14 cellular contexts compared by ENCODE assay signal in genomic region chr17:81093576-81094223, GRCh38. TPM values are rescaled to one million over a fixed set of nuclear protein-coding genes. Genes with fewer than 3 reads are reported as not detected.
DNase-seq lines count a peak whose midpoint lies in the region; ATAC-seq and TF ChIP-seq lines count a peak whose summit lies in the region.
"Had no signal": no experiment of that assay in that cellular context is flagged by ENCODE, and none has a peak within 500 bp of the region (broad histone marks: within the 10 kb centered on the region; RNA-seq: fewer than 3 reads in every experiment).

No MANE protein-coding gene starts in this region.

- H3K9me3 ChIP-seq in HCT116 (ENCODE audit: control insufficient read depth in 1 of 2, insufficient read depth in 1 of 2, low read depth in 1 of 2, low read length in 2 of 2), result no peaks in the 10 kb centered on the region
- H3K9me3 ChIP-seq in SK-N-MC (ENCODE audit: low read depth, low read length), result no peaks in the 10 kb centered on the region
- no peaks in the 10 kb centered on the region for H3K9me3 ChIP-seq in fibroblast of lung (ENCODE audit: control insufficient read depth, insufficient read depth, low read depth, low read length)
- no peaks in the 10 kb centered on the region for H3K9me3 ChIP-seq in stomach
- no peaks in the 10 kb centered on the region for H3K9me3 ChIP-seq in CD8-positive, alpha-beta T cell (ENCODE audit: low read length)
- H3K9me3 ChIP-seq: lower lobe of right lung had no signal

- DNase-seq in HCT116 (ENCODE audit: low read depth, low spot score) (no peak), SK-N-MC (ENCODE audit: low read depth, low spot score) (no peak), fibroblast of lung (ENCODE audit: low read depth in 2 of 2) (no peak), stomach (no peak), ureter (ENCODE audit: low spot score) (no peak)
- no peak for DNase-seq in activated CD4-positive, alpha-beta T cell treated with anti-CD3 and anti-CD28 coated beads, Interleukin-2, amount 10 ng/mL, durations not matched to agents 24 days and 14 days
- DNase-seq in CD8-positive, alpha-beta T cell, result no peak
- DNase-seq: activated CD4-positive, alpha-beta T cell treated with anti-CD3 and anti-CD28 coated beads for 36 hours; activated T-cell treated with anti-CD3 and anti-CD28 coated beads, Interleukin-2, amount 50 U/mL, for 48 hours; lower lobe of right lung; NCI-H510A; occipital lobe had no signal

- H3K4me1 Mint-ChIP-seq in activated CD4-positive, alpha-beta T cell treated with anti-CD3 and anti-CD28 coated beads, Interleukin-2, amount 10 ng/mL, durations not matched to agents 24 days and 14 days, result peaks cover 20% of the 10 kb centered on the region
- H3K4me1 Mint-ChIP-seq in CD8-positive, alpha-beta T cell (ENCODE audit: low read depth), result peaks cover 48% of the 10 kb centered on the region

- CTCF ChIA-PET in HCT116 (lab: Charles Lee), result interaction anchor here (1.2 to 1.6 kb wide), 2 partner anchors 8 to 109 kb away, joined by 3 to 7 read pairs; no protein-coding TSS in a partner anchor
- CTCF ChIA-PET in CD8-positive, alpha-beta T cell (lab: Charles Lee), result interaction anchor here (1.5 to 2.7 kb wide), 3 partner anchors 8 to 105 kb away, joined by 3 to 11 read pairs (median 10); no protein-coding TSS in a partner anchor

- H3K9ac ChIP-seq in HCT116 (ENCODE audit: low read length), result peak overlapping the region; percentile 72
- no peak overlapping the region for H3K9ac ChIP-seq in SK-N-MC (ENCODE audit: insufficient read length)
- no peak overlapping the region for H3K9ac ChIP-seq in fibroblast of lung (ENCODE audit: insufficient read depth, low read length)

- WGBS in stomach, 5 donors, result 86 to 89% (median 87%) methylated on average over 12 to 21 of the region's 21 CpGs

- H3K4me3 ChIP-seq in HCT116 (replicated peaks in 1 of 2; ENCODE audit: low read depth in 1 of 2, low read length in 2 of 2) (no peak overlapping the region), SK-N-MC (no peak overlapping the region), fibroblast of lung (replicated peaks in 1 of 4; ENCODE audit: control extremely low read depth in 1 of 4, insufficient read depth in 1 of 4, low read depth in 3 of 4, low read length in 4 of 4) (no peak overlapping the region), stomach (no peak overlapping the region)
- no peak overlapping the region for H3K4me3 ChIP-seq in CD8-positive, alpha-beta T cell (ENCODE audit: low read depth, low read length)
- H3K4me3 ChIP-seq: hepatocyte, lower lobe of right lung had no signal

- RAD21 ChIA-PET in HCT116 (lab: Charles Lee; ENCODE audit: low non-redundant PET in 1 of 2, low total read pairs in 2 of 2, uncharacterized antibody in 2 of 2, unreplicated experiment in 2 of 2), result no interaction called here

- BruUV-seq in HCT116 (replicated peaks; lab: Mats Ljungman, UMichigan), result no TSS peak

- H3K4me1 ChIP-seq in HCT116 (ENCODE audit: control insufficient read depth in 1 of 2, insufficient read depth in 2 of 2, low read length in 2 of 2), result peaks cover 77 to 97% of the 10 kb centered on the region in 2 experiments
- peaks cover 34% of the 10 kb centered on the region for H3K4me1 ChIP-seq in fibroblast of lung (ENCODE audit: control insufficient read depth, extremely low read depth, insufficient read depth, low read length)
- H3K4me1 ChIP-seq in stomach, result peaks cover 52 to 92% (median 76%) of the 10 kb centered on the region in 4 donors
- peaks cover 53% of the 10 kb centered on the region for H3K4me1 ChIP-seq in CD8-positive, alpha-beta T cell (ENCODE audit: insufficient read depth, low read length)

- TF ChIP-seq EP300 in stomach (IDR thresholded peaks at IDR 0.05), result no peak

- H3K27me3 Mint-ChIP-seq in activated CD4-positive, alpha-beta T cell treated with anti-CD3 and anti-CD28 coated beads, Interleukin-2, amount 10 ng/mL, durations not matched to agents 24 days and 14 days, result peaks cover 1% of the 10 kb centered on the region
- no peaks in the 10 kb centered on the region for H3K27me3 Mint-ChIP-seq in CD8-positive, alpha-beta T cell (ENCODE audit: low read depth)
- H3K27me3 Mint-ChIP-seq: activated CD4-positive, alpha-beta T cell treated with anti-CD3 and anti-CD28 coated beads for 36 hours had no signal

- H3K9me2 ChIP-seq in HCT116 (ENCODE audit: insufficient read depth), result no peaks in the 10 kb centered on the region

- no peak for TF ChIP-seq POLR2A in HCT116 (IDR thresholded peaks at IDR 0.05; ENCODE audit: borderline replicate concordance, extremely low read depth, insufficient read depth, insufficient read length)
- TF ChIP-seq POLR2A in stomach (IDR thresholded peaks at IDR 0.05), result no peak

- no peak overlapping the region for H3K4me3 Mint-ChIP-seq in activated CD4-positive, alpha-beta T cell treated with anti-CD3 and anti-CD28 coated beads, Interleukin-2, amount 10 ng/mL, durations not matched to agents 24 days and 14 days
- no peak overlapping the region for H3K4me3 Mint-ChIP-seq in CD8-positive, alpha-beta T cell

- TF ChIP-seq CTCF in HCT116 (IDR thresholded peaks at IDR 0.05 in 2 of 3, conservative IDR thresholded peaks at IDR 0.05 in 1 of 3; ENCODE audit: borderline replicate concordance in 1 of 3, insufficient read depth in 1 of 3, low read depth in 2 of 3, low read length in 2 of 3), result no peak
- no peak for TF ChIP-seq CTCF in fibroblast of lung (conservative IDR thresholded peaks at IDR 0.05 in 1 of 2, IDR thresholded peaks at IDR 0.05 in 1 of 2; ENCODE audit: low read depth in 1 of 2, low read length in 2 of 2)
- TF ChIP-seq CTCF in stomach (IDR thresholded peaks at IDR 0.05), result no peak
- TF ChIP-seq CTCF in CD8-positive, alpha-beta T cell (IDR thresholded peaks at IDR 0.05), result no peak

- no peak for ATAC-seq in HCT116
- no peak for ATAC-seq in CD8-positive, alpha-beta T cell
- no peak for ATAC-seq in GM21576 (IDR thresholded peaks at IDR 0.05; ENCODE audit: unreplicated experiment)
- ATAC-seq: lower lobe of right lung had no signal

- no peak overlapping the region for H3K27ac Mint-ChIP-seq in activated CD4-positive, alpha-beta T cell treated with anti-CD3 and anti-CD28 coated beads, Interleukin-2, amount 10 ng/mL, durations not matched to agents 24 days and 14 days
- H3K27ac Mint-ChIP-seq in CD8-positive, alpha-beta T cell, result no peak overlapping the region

- H3K36me3 ChIP-seq in HCT116 (ENCODE audit: control insufficient read depth in 1 of 2, insufficient read depth in 2 of 2, low read length in 2 of 2), result peaks cover 0 to 15% of the 10 kb centered on the region in 2 experiments; a peak in 1 of 4 replicates
- no peaks in the 10 kb centered on the region for H3K36me3 ChIP-seq in SK-N-MC (ENCODE audit: insufficient read depth, low read length)
- H3K36me3 ChIP-seq in fibroblast of lung (ENCODE audit: control insufficient read depth, insufficient read depth, low read length), result no peaks in the 10 kb centered on the region
- H3K36me3 ChIP-seq in stomach, result peaks cover 5 to 20% (median 8%) of the 10 kb centered on the region in 4 donors
- H3K36me3 ChIP-seq in CD8-positive, alpha-beta T cell (ENCODE audit: insufficient read depth, low read length), result no peaks in the 10 kb centered on the region

- H3K4me2 ChIP-seq in HCT116 (ENCODE audit: low read length), result peak overlapping the region; percentile 94
- H3K4me2 ChIP-seq in fibroblast of lung (ENCODE audit: extremely low read depth, insufficient read depth, low read length), result no peak overlapping the region

- no peaks in the 10 kb centered on the region for H3K27me3 ChIP-seq in HCT116 (ENCODE audit: insufficient read depth, low read length)
- H3K27me3 ChIP-seq in fibroblast of lung (ENCODE audit: control insufficient read depth, insufficient read depth, low read length), result no peaks in the 10 kb centered on the region
- H3K27me3 ChIP-seq in stomach, result no peaks in the 10 kb centered on the region
- no peaks in the 10 kb centered on the region for H3K27me3 ChIP-seq in CD8-positive, alpha-beta T cell (ENCODE audit: insufficient read depth, low read length)
- H3K27me3 ChIP-seq: hepatocyte had no signal

- H3K36me3 Mint-ChIP-seq in activated CD4-positive, alpha-beta T cell treated with anti-CD3 and anti-CD28 coated beads, Interleukin-2, amount 10 ng/mL, durations not matched to agents 24 days and 14 days (ENCODE audit: low read depth), result no peaks in the 10 kb centered on the region
- H3K36me3 Mint-ChIP-seq in CD8-positive, alpha-beta T cell, result no peaks in the 10 kb centered on the region

- H3K79me2 ChIP-seq in HCT116 (ENCODE audit: insufficient read depth, low read length), result peaks cover 20% of the 10 kb centered on the region; the same call in 1 of the 2 replicates
- no peaks in the 10 kb centered on the region for H3K79me2 ChIP-seq in fibroblast of lung (ENCODE audit: control insufficient read depth, insufficient read depth, low read length)
- H3K79me2 ChIP-seq: hepatocyte had no signal

- H3K27ac ChIP-seq in HCT116 (ENCODE audit: low read depth, low read length) (peak overlapping the region; percentile 95), SK-N-MC (peak overlapping the region; percentile 82; the same call in 1 of the 2 replicates), fibroblast of lung (ENCODE audit: insufficient read depth, low read length) (peak overlapping the region; percentile 93), stomach (peak overlapping the region in 4 of 5 donors; percentile 68 to 80 (median 78))
- H3K27ac ChIP-seq in CD8-positive, alpha-beta T cell (ENCODE audit: low read depth, low read length), result no peak overlapping the region

- no peaks in the 10 kb centered on the region for H3K9me3 Mint-ChIP-seq in activated CD4-positive, alpha-beta T cell treated with anti-CD3 and anti-CD28 coated beads, Interleukin-2, amount 10 ng/mL, durations not matched to agents 24 days and 14 days
- no peaks in the 10 kb centered on the region for H3K9me3 Mint-ChIP-seq in CD8-positive, alpha-beta T cell

- intact Hi-C loops in HCT116 (cut with micrococcal nuclease) (loop anchor here (2.0 kb wide), 1 partner anchor 43 kb away; no protein-coding TSS in a partner anchor), stomach (cut with DNase I; ENCODE audit: low total_unique reads) (no loop called here)
- intact Hi-C loops in activated CD4-positive, alpha-beta T cell treated with anti-CD3 and anti-CD28 coated beads, Interleukin-2, amount 10 ng/mL, durations not matched to agents 24 days and 14 days (cut with micrococcal nuclease), result no loop called here
- intact Hi-C loops in CD8-positive, alpha-beta T cell (cut with DNase I, micrococcal nuclease), result loop anchor here in 1 of 2 experiments (1.0 to 2.0 kb wide), 2 partner anchors 25 to 202 kb away; no protein-coding TSS in a partner anchor

- no peak overlapping the region for H2AFZ ChIP-seq in HCT116 (ENCODE audit: low read depth, low read length, poor library complexity, severe bottlenecking)
- H2AFZ ChIP-seq in fibroblast of lung (ENCODE audit: low read length), result no peak overlapping the region
- H2AFZ ChIP-seq: hepatocyte had no signal

- H4K20me1 ChIP-seq in HCT116 (ENCODE audit: insufficient read depth) (no peaks in the 10 kb centered on the region), fibroblast of lung (ENCODE audit: control insufficient read depth, extremely low read depth, insufficient read depth, low read length) (no peaks in the 10 kb centered on the region)

- no peak for TF ChIP-seq RAD21 in HCT116 (IDR thresholded peaks at IDR 0.05; ENCODE audit: low read depth)

- POLR2A ChIA-PET in HCT116 (lab: Charles Lee), result interaction anchor here (1.7 kb wide), 1 partner anchor 50 kb away, joined by 9 read pairs; no protein-coding TSS in a partner anchor
- POLR2A ChIA-PET in CD8-positive, alpha-beta T cell (lab: Charles Lee), result no interaction called here

RNA-seq across cellular contexts. Expression of gene BAIAP2, which starts 58.7 kb away (rescaled TPM):
- 105 TPM for total RNA-seq in HCT116 (2021; ENCODE audit: unreplicated experiment)
- 93.4 and 95.1 TPM in 2 replicates for polyA plus RNA-seq in HCT116 (2012)
- 10.0 and 13.4 TPM in 2 replicates for total RNA-seq in fibroblast of lung
- 6.0 and 10.9 TPM in 2 replicates for polyA plus RNA-seq in fibroblast of lung
- polyA plus RNA-seq in fibroblast of lung (2012), result 11.7 and 22.1 TPM in 2 replicates
- 15.5 and 29.9 TPM in 2 replicates for polyA minus RNA-seq in fibroblast of lung (ENCODE audit: low replicate concordance)
- 100 to 1,000 TPM in 2 of 5 donors, 10 to 100 TPM in 3; 21.1 to 263 (median 96.9) TPM for total RNA-seq in stomach
- 10 to 100 TPM; 37.5 to 66.1 (median 46.6) TPM for polyA plus RNA-seq in stomach
- 4.4 and 5.5 TPM in 2 replicates for total RNA-seq in activated CD4-positive, alpha-beta T cell treated with anti-CD3 and anti-CD28 coated beads, Interleukin-2, amount 10 ng/mL, durations not matched to agents 24 days and 14 days
- total RNA-seq in CD8-positive, alpha-beta T cell, result 1 to 10 TPM; 8.5 to 9.1 TPM
- 48.7 TPM for total RNA-seq in ureter
